In the genomic region with DNA sequence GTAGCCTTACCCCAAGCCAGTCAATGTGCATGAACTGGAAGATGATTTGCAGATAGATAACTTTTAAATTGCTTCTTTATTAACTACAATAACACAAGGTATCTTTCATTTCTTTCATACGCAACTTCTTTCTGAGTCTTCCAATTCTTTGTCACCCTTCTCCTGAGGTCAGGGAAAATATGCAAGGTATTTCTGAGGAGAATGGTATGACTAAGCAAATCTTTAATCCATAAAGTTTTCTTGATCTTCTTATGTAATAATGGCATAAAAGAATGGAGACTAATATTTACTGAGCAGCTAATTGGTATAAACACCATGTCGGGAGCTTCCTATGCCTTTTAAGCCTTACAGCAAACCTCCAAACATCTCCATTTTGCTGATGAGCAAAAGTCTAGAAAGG, we compare ENCODE assay signal across 29 cellular contexts.
A peak's percentile ranks its signal among the peaks of the same experiment; 100 is the strongest.
DNase-seq lines count a peak whose midpoint lies in the region; ATAC-seq and TF ChIP-seq lines count a peak whose summit lies in the region.
"Had no signal": no experiment of that assay in that cellular context is flagged by ENCODE, and none has a peak within 500 bp of the region (broad histone marks: within the 10 kb centered on the region; RNA-seq: fewer than 3 reads in every experiment).

No MANE protein-coding gene starts in this region.

- no peaks in the 10 kb centered on the region for H3K27me3 ChIP-seq in foreskin keratinocyte
- H3K27me3 ChIP-seq in lower lobe of right lung (ENCODE audit: low read depth), result no peaks in the 10 kb centered on the region
- H3K27me3 ChIP-seq: adrenal gland, brain microvascular endothelial cell, sigmoid colon had no signal

- H3K4me3 ChIP-seq in lower lobe of right lung, result no peak overlapping the region
- H3K4me3 ChIP-seq: adrenal gland, HAP-1, sigmoid colon had no signal

- no peaks in the 10 kb centered on the region for H3K4me1 ChIP-seq in foreskin keratinocyte
- no peaks in the 10 kb centered on the region for H3K4me1 ChIP-seq in lower lobe of right lung
- H3K4me1 ChIP-seq: adrenal gland, HAP-1, sigmoid colon had no signal

- ATAC-seq in foreskin keratinocyte (peak; percentile 25), HG02884 (IDR thresholded peaks at IDR 0.05; ENCODE audit: unreplicated experiment) (no peak), lower lobe of right lung (no peak), GM18907 (IDR thresholded peaks at IDR 0.05; ENCODE audit: unreplicated experiment) (no peak)
- ATAC-seq: activated T-helper 17 cell treated with anti-CD3 and anti-CD28 coated beads, Interleukin-2, amount 50 U/mL, for 72 hours; naive thymus-derived CD4-positive, alpha-beta T cell had no signal

- no peak overlapping the region for H3K27ac ChIP-seq in foreskin keratinocyte
- H3K27ac ChIP-seq in temporal lobe (ENCODE audit: low read depth, low read length), result peak overlapping the region; percentile 97
- H3K27ac ChIP-seq in lower lobe of right lung, result no peak overlapping the region
- H3K27ac ChIP-seq: adrenal gland, brain microvascular endothelial cell, C4-2B, RWPE1, sigmoid colon had no signal

- TF ChIP-seq CTCF in foreskin keratinocyte (conservative IDR thresholded peaks at IDR 0.05) (no peak), lower lobe of right lung (IDR thresholded peaks at IDR 0.05) (no peak)

- no peaks in the 10 kb centered on the region for H3K36me3 ChIP-seq in lower lobe of right lung
- H3K36me3 ChIP-seq: adrenal gland, brain microvascular endothelial cell, HAP-1, sigmoid colon had no signal

- H3K9me3 ChIP-seq in lower lobe of right lung, result no peaks in the 10 kb centered on the region
- H3K9me3 ChIP-seq: adrenal gland, HAP-1, sigmoid colon had no signal

- intact Hi-C loops in lower lobe of right lung (cut with DNase I), result no loop called here

- DNase-seq in LHCN-M2 (ENCODE audit: low read depth), result peak; percentile 5
- peak; percentile 11 for DNase-seq in astrocyte of the hippocampus (ENCODE audit: low read depth, low spot score)
- DNase-seq in foreskin keratinocyte, result peak in 1 of 2 donors; percentile 29
- no peak for DNase-seq in lower lobe of right lung
- DNase-seq: activated CD4-positive, alpha-beta memory T cell treated with anti-CD3 and anti-CD28 coated beads, Interleukin-2, amount 10 ng/mL, durations not matched to agents 7 days and 5 days; activated CD8-positive, alpha-beta memory T cell treated with anti-CD3 and anti-CD28 coated beads, Interleukin-2, amount 50 U/mL, for 48 hours; activated naive CD4-positive, alpha-beta T cell treated with anti-CD3 and anti-CD28 coated beads, Interleukin-2, amount 10 ng/mL, durations not matched to agents 7 days and 5 days; adrenal gland; brain microvascular endothelial cell; COR-L47; DMS53; effector memory CD4-positive, alpha-beta T cell; erythroblast; head of caudate nucleus; islet precursor cell; naive thymus-derived CD4-positive, alpha-beta T cell; NCI-H1048; NCI-H1694; NCI-H446; NCI-H748 treated with DMSO at 0.1 percent for 48 hours; sigmoid colon; stimulated activated CD4-positive, alpha-beta T cell treated with anti-CD3 and anti-CD28 coated beads, Interleukin-4, amount 100 ng/mL, for 4 hours had no signal
